ENCODE assay signal across 8 cellular contexts in the genomic region with DNA sequence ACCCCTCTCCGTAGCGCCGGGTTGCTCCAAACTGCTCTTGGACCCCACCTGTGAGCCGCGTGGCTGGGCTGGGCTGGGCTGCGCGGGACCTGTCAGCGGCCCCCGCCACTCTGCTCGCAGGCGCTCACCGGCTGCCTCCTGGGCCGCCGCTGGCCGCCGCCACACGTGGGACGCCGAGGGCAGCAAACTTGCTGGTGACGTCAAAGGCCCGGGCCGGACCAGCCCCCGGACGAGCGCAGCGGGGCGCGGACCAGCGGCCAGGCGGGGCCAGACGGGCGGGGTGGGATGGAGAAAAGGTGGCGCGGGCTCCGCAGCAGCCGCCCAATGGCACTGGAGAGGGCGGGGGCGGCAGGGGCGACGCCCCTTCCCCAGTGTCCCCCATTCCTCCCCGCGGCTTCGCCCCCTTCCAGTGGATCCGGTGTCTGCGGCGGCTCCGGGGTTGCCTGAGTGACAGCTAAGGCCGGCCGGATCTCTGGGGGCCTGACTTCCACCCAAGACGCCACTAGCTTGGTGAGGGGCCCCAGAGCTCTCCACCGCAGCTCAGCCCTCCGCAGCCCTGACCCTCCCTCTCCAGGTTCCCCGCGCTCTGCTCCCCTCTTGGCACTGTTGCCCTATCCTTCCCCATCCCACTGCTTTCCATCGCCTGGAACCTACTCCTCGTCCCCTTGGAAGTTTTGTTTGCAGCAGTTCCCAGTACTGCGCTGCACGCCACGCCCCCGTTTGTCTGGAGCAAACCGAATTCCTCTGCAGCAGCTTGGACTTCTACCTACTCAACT.
A peak's percentile ranks its signal among the peaks of the same experiment; 100 is the strongest.
DNase-seq lines count a peak whose midpoint lies in the region; ATAC-seq and TF ChIP-seq lines count a peak whose summit lies in the region.

A gene (minus strand): TSS at position 154 of the 776 bp plus-strand sequence. CDS start 800 bp downstream, outside the sequence.

- H3K9ac ChIP-seq in iPS-20b (ENCODE audit: low read depth, low read length), result peak within 1 kb of the TSS; percentile 76; the same call in 1 of the 2 replicates

- no peaks in the 10 kb centered on the region for H3K9me3 ChIP-seq in iPS-20b (ENCODE audit: insufficient read depth, low read depth, low read length)

- TF ChIP-seq CTCF in astrocyte of the cerebellum (IDR thresholded peaks at IDR 0.05; ENCODE audit: low read depth, low read length, missing control alignments), result no peak

- no peaks in the 10 kb centered on the region for H3K9me3 Mint-ChIP-seq in stimulated activated effector memory CD8-positive, alpha-beta T cell treated with anti-CD3 and anti-CD28 coated beads, Interleukin-12 subunit alpha, Interleukin-12 subunit beta, amount 100 ng/mL, for 72 hours

- H3K27ac Mint-ChIP-seq in stimulated activated effector memory CD8-positive, alpha-beta T cell treated with anti-CD3 and anti-CD28 coated beads, Interleukin-12 subunit alpha, Interleukin-12 subunit beta, amount 100 ng/mL, for 72 hours, result no peak within 1 kb of the TSS

- peaks cover 32% of the 10 kb centered on the region for H3K27me3 ChIP-seq in iPS-20b (ENCODE audit: insufficient read depth, low read length)

- no peak within 1 kb of the TSS for H3K27ac ChIP-seq in iPS-20b (ENCODE audit: low read length)

- peaks cover 6% of the 10 kb centered on the region for H3K36me3 Mint-ChIP-seq in stimulated activated effector memory CD8-positive, alpha-beta T cell treated with anti-CD3 and anti-CD28 coated beads, Interleukin-12 subunit alpha, Interleukin-12 subunit beta, amount 100 ng/mL, for 72 hours

- ATAC-seq in stimulated activated effector memory CD8-positive, alpha-beta T cell treated with anti-CD3 and anti-CD28 coated beads, Interleukin-12 subunit alpha, Interleukin-12 subunit beta, amount 100 ng/mL, for 72 hours, result peak; percentile 53
- ATAC-seq in GM21360 (IDR thresholded peaks at IDR 0.05; ENCODE audit: unreplicated experiment), result no peak
- no peak for ATAC-seq in HG02759 (IDR thresholded peaks at IDR 0.05; ENCODE audit: unreplicated experiment)

- peaks cover 9% of the 10 kb centered on the region; the same call in 1 of the 2 replicates for H3K4me1 ChIP-seq in iPS-20b (ENCODE audit: insufficient read depth, low read length)

- in situ Hi-C loops in ACHN (cut with HindIII; ENCODE audit: low pct_ligation_motif_present, low pct_unique_long_range_greater_than_20kb, low sequenced_read_pairs) (no loop called here), astrocyte of the cerebellum (cut with HindIII; ENCODE audit: low sequenced_read_pairs) (no loop called here)

- H3K4me1 Mint-ChIP-seq in stimulated activated effector memory CD8-positive, alpha-beta T cell treated with anti-CD3 and anti-CD28 coated beads, Interleukin-12 subunit alpha, Interleukin-12 subunit beta, amount 100 ng/mL, for 72 hours, result peaks cover 10% of the 10 kb centered on the region

- peak within 1 kb of the TSS; percentile 70 for H3K4me3 ChIP-seq in astrocyte of the cerebellum (ENCODE audit: low read depth, low read length)
- H3K4me3 ChIP-seq in iPS-20b (ENCODE audit: low read length), result peak within 1 kb of the TSS; percentile 80

- no peaks in the 10 kb centered on the region for H3K36me3 ChIP-seq in iPS-20b (ENCODE audit: insufficient read depth, low read depth, low read length)

- DNase-seq in ACHN, result peak; percentile 93
- DNase-seq in HuH-7 (ENCODE audit: low spot score), result peak; percentile 74
- DNase-seq in astrocyte of the cerebellum (ENCODE audit: low read depth), result peak; percentile 63
- no peak for DNase-seq in stimulated activated effector memory CD8-positive, alpha-beta T cell treated with anti-CD3 and anti-CD28 coated beads, Interleukin-12 subunit alpha, Interleukin-12 subunit beta, amount 100 ng/mL, for 72 hours (ENCODE audit: low spot score in 2 of 2)
- no peak for DNase-seq in NCI-H510A (lab: John Stamatoyannopoulos, UW)

- H3K4me3 Mint-ChIP-seq in stimulated activated effector memory CD8-positive, alpha-beta T cell treated with anti-CD3 and anti-CD28 coated beads, Interleukin-12 subunit alpha, Interleukin-12 subunit beta, amount 100 ng/mL, for 72 hours, result peak within 1 kb of the TSS; percentile 68

Comparison
In these comparisons a context has a peak if more than half of its experiments do, and no peak if none do; other contexts are left out.
1. DNase-seq: peak in ACHN (single experiment), HuH-7 (single experiment) and astrocyte of the cerebellum (single experiment); none in stimulated activated effector memory CD8-positive, alpha-beta T cell treated with anti-CD3 and anti-CD28 coated beads, Interleukin-12 subunit alpha, Interleukin-12 subunit beta, amount 100 ng/mL, for 72 hours (0 of 2) and NCI-H510A (single experiment).